In genomic region chr3:183654727-183655126, GRCh38 we compare ENCODE assay signal across 2 cellular contexts.
TF ChIP-seq lines count a peak whose summit lies in the region.

No MANE protein-coding gene starts in this region.

TF ChIP-seq in HepG2, 621 proteins besides CTCF, POLR2A, EP300 and RAD21:
- TF ChIP-seq RAD51 (IDR thresholded peaks at IDR 0.05; ENCODE audit: borderline replicate concordance) = no peak
- peak; percentile 13; the same call in 1 of the 2 replicates for TF ChIP-seq CEBPB (IDR thresholded peaks at IDR 0.05; ENCODE audit: borderline replicate concordance, low read depth, low read length)

TF ChIP-seq in IMR-90, 13 proteins besides CTCF, POLR2A, EP300 and RAD21:
- TF ChIP-seq NFE2L2 (IDR thresholded peaks at IDR 0.05; ENCODE audit: low read depth, low read length) (no peak), CEBPB (IDR thresholded peaks at IDR 0.05; ENCODE audit: low read depth, low read length) (peak; percentile 28; the same call in 1 of the 2 replicates)
